ENCODE assay signal across 1 cellular context in genomic region chr17:30906101-30906911, GRCh38.
TF ChIP-seq lines count a peak whose summit lies in the region.

A gene with protein sequence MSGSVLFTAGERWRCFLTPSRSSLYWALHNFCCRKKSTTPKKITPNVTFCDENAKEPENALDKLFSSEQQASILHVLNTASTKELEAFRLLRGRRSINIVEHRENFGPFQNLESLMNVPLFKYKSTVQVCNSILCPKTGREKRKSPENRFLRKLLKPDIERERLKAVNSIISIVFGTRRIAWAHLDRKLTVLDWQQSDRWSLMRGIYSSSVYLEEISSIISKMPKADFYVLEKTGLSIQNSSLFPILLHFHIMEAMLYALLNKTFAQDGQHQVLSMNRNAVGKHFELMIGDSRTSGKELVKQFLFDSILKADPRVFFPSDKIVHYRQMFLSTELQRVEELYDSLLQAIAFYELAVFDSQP (minus strand): TSS chr17:30906238. CDS start chr17:30906198, 40 bp downstream.

TF ChIP-seq in GM12878, 131 proteins besides CTCF, POLR2A, EP300 and RAD21 (continued from another document and continues in another):
- peak; percentile 40 for TF ChIP-seq E4F1 (IDR thresholded peaks at IDR 0.05; ENCODE audit: borderline replicate concordance, partially characterized antibody)
- TF ChIP-seq ZNF207 (IDR thresholded peaks at IDR 0.05; ENCODE audit: borderline replicate concordance) = peak; percentile 86; the same call in 1 of the 2 replicates
- peak; percentile 87 for TF ChIP-seq IKZF1 (conservative IDR thresholded peaks at IDR 0.05)
- peak; percentile 32; the same call in 1 of the 2 replicates for TF ChIP-seq SREBF2 (IDR thresholded peaks at IDR 0.05; ENCODE audit: low read length)
- TF ChIP-seq IKZF2 (IDR thresholded peaks at IDR 0.05) = peak; percentile 35 to 63; a peak in 2 of 4 replicates
- TF ChIP-seq CREM (IDR thresholded peaks at IDR 0.05; ENCODE audit: low read depth) = peak; percentile 68; the same call in 1 of the 2 replicates
- no peak for TF ChIP-seq NFYA (IDR thresholded peaks at IDR 0.05; ENCODE audit: borderline replicate concordance, low read depth, low read length)
- TF ChIP-seq STAT1 (conservative IDR thresholded peaks at IDR 0.05) = peak; percentile 84
- TF ChIP-seq HSF1 (IDR thresholded peaks at IDR 0.05; ENCODE audit: low read depth, low read length) = peak; percentile 67; the same call in 1 of the 2 replicates
- TF ChIP-seq ZBTB40 (IDR thresholded peaks at IDR 0.05; ENCODE audit: borderline replicate concordance) = peak; percentile 99
- TF ChIP-seq NR2C2 (IDR thresholded peaks at IDR 0.05; ENCODE audit: borderline replicate concordance, control insufficient read depth, insufficient read length, low read depth) = no peak
- TF ChIP-seq SUZ12 (IDR thresholded peaks at IDR 0.05; ENCODE audit: unreplicated experiment) = no peak
- TF ChIP-seq CREB1 (IDR thresholded peaks at IDR 0.05; ENCODE audit: low read depth) = peak; percentile 65
- TF ChIP-seq SRF (IDR thresholded peaks at IDR 0.05; ENCODE audit: low read depth in 2 of 2, low read length in 2 of 2) = peak; percentile 60 to 92; a peak in 3 of 4 replicates
- peak; percentile 91 for TF ChIP-seq PML (IDR thresholded peaks at IDR 0.05; ENCODE audit: low read length)
- TF ChIP-seq GATAD2B (conservative IDR thresholded peaks at IDR 0.05; ENCODE audit: low read depth) = peak; percentile 83
- TF ChIP-seq, protein P1, sequence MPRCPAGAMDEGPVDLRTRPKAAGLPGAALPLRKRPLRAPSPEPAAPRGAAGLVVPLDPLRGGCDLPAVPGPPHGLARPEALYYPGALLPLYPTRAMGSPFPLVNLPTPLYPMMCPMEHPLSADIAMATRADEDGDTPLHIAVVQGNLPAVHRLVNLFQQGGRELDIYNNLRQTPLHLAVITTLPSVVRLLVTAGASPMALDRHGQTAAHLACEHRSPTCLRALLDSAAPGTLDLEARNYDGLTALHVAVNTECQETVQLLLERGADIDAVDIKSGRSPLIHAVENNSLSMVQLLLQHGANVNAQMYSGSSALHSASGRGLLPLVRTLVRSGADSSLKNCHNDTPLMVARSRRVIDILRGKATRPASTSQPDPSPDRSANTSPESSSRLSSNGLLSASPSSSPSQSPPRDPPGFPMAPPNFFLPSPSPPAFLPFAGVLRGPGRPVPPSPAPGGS (IDR thresholded peaks at IDR 0.05; ENCODE audit: borderline replicate concordance, insufficient read depth, low read depth, low read length, poor library complexity, severe bottlenecking) = no peak
- no peak for TF ChIP-seq BRCA1 (IDR thresholded peaks at IDR 0.05; ENCODE audit: low read depth, low read length)
- no peak for TF ChIP-seq NRF1 (conservative IDR thresholded peaks at IDR 0.05; ENCODE audit: low read depth, low read length)
- no peak for TF ChIP-seq YBX1 (IDR thresholded peaks at IDR 0.05)
- no peak for TF ChIP-seq BCL11A (IDR thresholded peaks at IDR 0.05; ENCODE audit: low read depth, low read length)
- peak; percentile 68; the same call in 1 of the 2 replicates for TF ChIP-seq TCF3 (IDR thresholded peaks at IDR 0.05; ENCODE audit: borderline replicate concordance, insufficient read depth, low read depth, low read length)
- no peak for TF ChIP-seq PAX8 (IDR thresholded peaks at IDR 0.05)
- peak; percentile 85 for TF ChIP-seq ZNF24 (IDR thresholded peaks at IDR 0.05)
- peak; percentile 97 for TF ChIP-seq TAF1 (IDR thresholded peaks at IDR 0.05; ENCODE audit: borderline replicate concordance, low read depth, low read length)
- TF ChIP-seq, protein P2, sequence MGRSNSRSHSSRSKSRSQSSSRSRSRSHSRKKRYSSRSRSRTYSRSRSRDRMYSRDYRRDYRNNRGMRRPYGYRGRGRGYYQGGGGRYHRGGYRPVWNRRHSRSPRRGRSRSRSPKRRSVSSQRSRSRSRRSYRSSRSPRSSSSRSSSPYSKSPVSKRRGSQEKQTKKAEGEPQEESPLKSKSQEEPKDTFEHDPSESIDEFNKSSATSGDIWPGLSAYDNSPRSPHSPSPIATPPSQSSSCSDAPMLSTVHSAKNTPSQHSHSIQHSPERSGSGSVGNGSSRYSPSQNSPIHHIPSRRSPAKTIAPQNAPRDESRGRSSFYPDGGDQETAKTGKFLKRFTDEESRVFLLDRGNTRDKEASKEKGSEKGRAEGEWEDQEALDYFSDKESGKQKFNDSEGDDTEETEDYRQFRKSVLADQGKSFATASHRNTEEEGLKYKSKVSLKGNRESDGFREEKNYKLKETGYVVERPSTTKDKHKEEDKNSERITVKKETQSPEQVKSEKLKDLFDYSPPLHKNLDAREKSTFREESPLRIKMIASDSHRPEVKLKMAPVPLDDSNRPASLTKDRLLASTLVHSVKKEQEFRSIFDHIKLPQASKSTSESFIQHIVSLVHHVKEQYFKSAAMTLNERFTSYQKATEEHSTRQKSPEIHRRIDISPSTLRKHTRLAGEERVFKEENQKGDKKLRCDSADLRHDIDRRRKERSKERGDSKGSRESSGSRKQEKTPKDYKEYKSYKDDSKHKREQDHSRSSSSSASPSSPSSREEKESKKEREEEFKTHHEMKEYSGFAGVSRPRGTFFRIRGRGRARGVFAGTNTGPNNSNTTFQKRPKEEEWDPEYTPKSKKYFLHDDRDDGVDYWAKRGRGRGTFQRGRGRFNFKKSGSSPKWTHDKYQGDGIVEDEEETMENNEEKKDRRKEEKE (IDR thresholded peaks at IDR 0.05) = no peak
- TF ChIP-seq, protein P3, sequence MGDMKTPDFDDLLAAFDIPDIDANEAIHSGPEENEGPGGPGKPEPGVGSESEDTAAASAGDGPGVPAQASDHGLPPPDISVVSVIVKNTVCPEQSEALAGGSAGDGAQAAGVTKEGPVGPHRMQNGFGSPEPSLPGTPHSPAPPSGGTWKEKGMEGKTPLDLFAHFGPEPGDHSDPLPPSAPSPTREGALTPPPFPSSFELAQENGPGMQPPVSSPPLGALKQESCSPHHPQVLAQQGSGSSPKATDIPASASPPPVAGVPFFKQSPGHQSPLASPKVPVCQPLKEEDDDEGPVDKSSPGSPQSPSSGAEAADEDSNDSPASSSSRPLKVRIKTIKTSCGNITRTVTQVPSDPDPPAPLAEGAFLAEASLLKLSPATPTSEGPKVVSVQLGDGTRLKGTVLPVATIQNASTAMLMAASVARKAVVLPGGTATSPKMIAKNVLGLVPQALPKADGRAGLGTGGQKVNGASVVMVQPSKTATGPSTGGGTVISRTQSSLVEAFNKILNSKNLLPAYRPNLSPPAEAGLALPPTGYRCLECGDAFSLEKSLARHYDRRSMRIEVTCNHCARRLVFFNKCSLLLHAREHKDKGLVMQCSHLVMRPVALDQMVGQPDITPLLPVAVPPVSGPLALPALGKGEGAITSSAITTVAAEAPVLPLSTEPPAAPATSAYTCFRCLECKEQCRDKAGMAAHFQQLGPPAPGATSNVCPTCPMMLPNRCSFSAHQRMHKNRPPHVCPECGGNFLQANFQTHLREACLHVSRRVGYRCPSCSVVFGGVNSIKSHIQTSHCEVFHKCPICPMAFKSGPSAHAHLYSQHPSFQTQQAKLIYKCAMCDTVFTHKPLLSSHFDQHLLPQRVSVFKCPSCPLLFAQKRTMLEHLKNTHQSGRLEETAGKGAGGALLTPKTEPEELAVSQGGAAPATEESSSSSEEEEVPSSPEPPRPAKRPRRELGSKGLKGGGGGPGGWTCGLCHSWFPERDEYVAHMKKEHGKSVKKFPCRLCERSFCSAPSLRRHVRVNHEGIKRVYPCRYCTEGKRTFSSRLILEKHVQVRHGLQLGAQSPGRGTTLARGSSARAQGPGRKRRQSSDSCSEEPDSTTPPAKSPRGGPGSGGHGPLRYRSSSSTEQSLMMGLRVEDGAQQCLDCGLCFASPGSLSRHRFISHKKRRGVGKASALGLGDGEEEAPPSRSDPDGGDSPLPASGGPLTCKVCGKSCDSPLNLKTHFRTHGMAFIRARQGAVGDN (IDR thresholded peaks at IDR 0.05) = peak; percentile 75
- TF ChIP-seq, protein P4, sequence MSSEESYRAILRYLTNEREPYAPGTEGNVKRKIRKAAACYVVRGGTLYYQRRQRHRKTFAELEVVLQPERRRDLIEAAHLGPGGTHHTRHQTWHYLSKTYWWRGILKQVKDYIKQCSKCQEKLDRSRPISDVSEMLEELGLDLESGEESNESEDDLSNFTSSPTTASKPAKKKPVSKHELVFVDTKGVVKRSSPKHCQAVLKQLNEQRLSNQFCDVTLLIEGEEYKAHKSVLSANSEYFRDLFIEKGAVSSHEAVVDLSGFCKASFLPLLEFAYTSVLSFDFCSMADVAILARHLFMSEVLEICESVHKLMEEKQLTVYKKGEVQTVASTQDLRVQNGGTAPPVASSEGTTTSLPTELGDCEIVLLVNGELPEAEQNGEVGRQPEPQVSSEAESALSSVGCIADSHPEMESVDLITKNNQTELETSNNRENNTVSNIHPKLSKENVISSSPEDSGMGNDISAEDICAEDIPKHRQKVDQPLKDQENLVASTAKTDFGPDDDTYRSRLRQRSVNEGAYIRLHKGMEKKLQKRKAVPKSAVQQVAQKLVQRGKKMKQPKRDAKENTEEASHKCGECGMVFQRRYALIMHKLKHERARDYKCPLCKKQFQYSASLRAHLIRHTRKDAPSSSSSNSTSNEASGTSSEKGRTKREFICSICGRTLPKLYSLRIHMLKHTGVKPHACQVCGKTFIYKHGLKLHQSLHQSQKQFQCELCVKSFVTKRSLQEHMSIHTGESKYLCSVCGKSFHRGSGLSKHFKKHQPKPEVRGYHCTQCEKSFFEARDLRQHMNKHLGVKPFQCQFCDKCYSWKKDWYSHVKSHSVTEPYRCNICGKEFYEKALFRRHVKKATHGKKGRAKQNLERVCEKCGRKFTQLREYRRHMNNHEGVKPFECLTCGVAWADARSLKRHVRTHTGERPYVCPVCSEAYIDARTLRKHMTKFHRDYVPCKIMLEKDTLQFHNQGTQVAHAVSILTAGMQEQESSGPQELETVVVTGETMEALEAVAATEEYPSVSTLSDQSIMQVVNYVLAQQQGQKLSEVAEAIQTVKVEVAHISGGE (CRISPR knock-in tag; IDR thresholded peaks at IDR 0.05) = peak; percentile 97
- no peak for TF ChIP-seq SREBF1 (IDR thresholded peaks at IDR 0.05; ENCODE audit: low read length)
- TF ChIP-seq, protein P5, sequence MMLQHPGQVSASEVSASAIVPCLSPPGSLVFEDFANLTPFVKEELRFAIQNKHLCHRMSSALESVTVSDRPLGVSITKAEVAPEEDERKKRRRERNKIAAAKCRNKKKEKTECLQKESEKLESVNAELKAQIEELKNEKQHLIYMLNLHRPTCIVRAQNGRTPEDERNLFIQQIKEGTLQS (IDR thresholded peaks at IDR 0.05; ENCODE audit: borderline replicate concordance, extremely low read depth, low read depth, low read length) = no peak
- peak; percentile 69 for TF ChIP-seq NR2C1 (IDR thresholded peaks at IDR 0.05)
